In genomic region chr2:23485261-23485660, GRCh38 we compare ENCODE assay signal across 29 cellular contexts.
"Had no signal": no experiment of that assay in that cellular context is flagged by ENCODE, and none has a peak within 500 bp of the region (broad histone marks: within the 10 kb centered on the region; RNA-seq: fewer than 3 reads in every experiment).

No MANE protein-coding gene starts in this region.

- ATAC-seq: activated CD4-positive, alpha-beta T cell treated with anti-CD3 and anti-CD28 coated beads for 36 hours; activated CD8-positive, alpha-beta memory T cell treated with anti-CD3 and anti-CD28 coated beads, Interleukin-2, amount 10 ng/mL, durations not matched to agents 7 days and 5 days; activated CD8-positive, alpha-beta T cell treated with anti-CD3 and anti-CD28 coated beads, Interleukin-2, amount 10 ng/mL, durations not matched to agents 7 days and 5 days; activated naive CD4-positive, alpha-beta T cell treated with anti-CD3 and anti-CD28 coated beads, Interleukin-2, amount 50 U/mL, for 72 hours; gastroesophageal sphincter; T-helper 17 cell had no signal

- H3K27me3 Mint-ChIP-seq: activated B cell treated with CpG ODN at 0.5 μM for 24 hours; activated CD4-positive, alpha-beta memory T cell treated with anti-CD3 and anti-CD28 coated beads for 36 hours had no signal

- H3K9me3 Mint-ChIP-seq: activated B cell treated with CpG ODN at 0.5 μM for 24 hours; activated CD4-positive, alpha-beta memory T cell treated with anti-CD3 and anti-CD28 coated beads for 36 hours; activated CD4-positive, alpha-beta T cell treated with anti-CD3 and anti-CD28 coated beads, Interleukin-2, amount 10 ng/mL, durations not matched to agents 24 days and 14 days; activated naive CD4-positive, alpha-beta T cell treated with anti-CD3 and anti-CD28 coated beads for 36 hours; activated naive CD4-positive, alpha-beta T cell treated with anti-CD3 and anti-CD28 coated beads, Interleukin-2, amount 50 U/mL, for 72 hours; activated naive CD8-positive, alpha-beta T cell treated with anti-CD3 and anti-CD28 coated beads, Interleukin-2, amount 10 ng/mL, durations not matched to agents 7 days and 5 days; activated T-helper 1 cell treated with anti-CD3 and anti-CD28 coated beads, Interleukin-12 subunit alpha, Interleukin-12 subunit beta, Interleukin-2, Interleukin-4 antibody, amounts not matched to agents 30 ng/mL and 10 ng/mL and 1 ng/mL, durations not matched to agents 14 hours and 24 hours and 36 hours; activated T-helper 2 cell treated with anti-CD3 and anti-CD28 coated beads, Interferon-gamma antibody, Interleukin-2, Interleukin-4, amounts not matched to agents 10 μg/mL and 5 μg/mL and 100 μg/mL, durations not matched to agents 14 hours and 24 hours and 36 hours; T-helper 2 cell treated with Interferon-gamma antibody and Interleukin-4, amounts not matched to agents 5 μg/mL and 100 μg/mL, for 36 hours had no signal

- H3K27ac ChIP-seq: colonic mucosa, epithelial cell of prostate, esophagus squamous epithelium, gastroesophageal sphincter, WERI-Rb-1 had no signal

- H3K9me3 ChIP-seq: colonic mucosa, esophagus squamous epithelium, gastroesophageal sphincter had no signal

- H3K4me1 ChIP-seq: colonic mucosa had no signal

- H3K4me3 ChIP-seq: colonic mucosa, esophagus squamous epithelium, gastroesophageal sphincter had no signal

- H3K36me3 Mint-ChIP-seq: activated CD4-positive, alpha-beta memory T cell treated with anti-CD3 and anti-CD28 coated beads for 36 hours; activated CD8-positive, alpha-beta memory T cell treated with anti-CD3 and anti-CD28 coated beads, Interleukin-2, amount 10 ng/mL, durations not matched to agents 7 days and 5 days; activated naive CD4-positive, alpha-beta T cell treated with anti-CD3 and anti-CD28 coated beads, Interleukin-2, amount 50 U/mL, for 72 hours; activated naive CD8-positive, alpha-beta T cell treated with anti-CD3 and anti-CD28 coated beads, Interleukin-2, amount 10 ng/mL, durations not matched to agents 7 days and 5 days had no signal

- H3K27me3 ChIP-seq: colonic mucosa, esophagus squamous epithelium, gastroesophageal sphincter had no signal

- H3K27ac Mint-ChIP-seq: activated B cell treated with CpG ODN at 0.5 μM for 24 hours; activated CD4-positive, alpha-beta memory T cell treated with anti-CD3 and anti-CD28 coated beads for 36 hours; activated CD4-positive, alpha-beta T cell treated with anti-CD3 and anti-CD28 coated beads for 36 hours; activated CD4-positive, alpha-beta T cell treated with anti-CD3 and anti-CD28 coated beads, Interleukin-2, amount 10 ng/mL, durations not matched to agents 24 days and 14 days; activated CD8-positive, alpha-beta memory T cell treated with anti-CD3 and anti-CD28 coated beads, Interleukin-2, amount 10 ng/mL, durations not matched to agents 7 days and 5 days; activated CD8-positive, alpha-beta T cell treated with anti-CD3 and anti-CD28 coated beads, Interleukin-2, amount 10 ng/mL, durations not matched to agents 7 days and 5 days; activated naive CD4-positive, alpha-beta T cell treated with anti-CD3 and anti-CD28 coated beads for 36 hours; activated naive CD4-positive, alpha-beta T cell treated with anti-CD3 and anti-CD28 coated beads, Interleukin-2, amount 50 U/mL, for 72 hours; activated naive CD8-positive, alpha-beta T cell treated with anti-CD3 and anti-CD28 coated beads, Interleukin-2, amount 10 ng/mL, durations not matched to agents 7 days and 5 days; activated T-helper 1 cell treated with anti-CD3 and anti-CD28 coated beads, Interleukin-12 subunit alpha, Interleukin-12 subunit beta, Interleukin-2, Interleukin-4 antibody, amounts not matched to agents 30 ng/mL and 10 ng/mL and 1 ng/mL, durations not matched to agents 14 hours and 24 hours and 36 hours; activated T-helper 2 cell treated with anti-CD3 and anti-CD28 coated beads, Interferon-gamma antibody, Interleukin-2, Interleukin-4, amounts not matched to agents 10 μg/mL and 5 μg/mL and 100 μg/mL, durations not matched to agents 14 hours and 24 hours and 36 hours; T-helper 17 cell; T-helper 2 cell treated with Interferon-gamma antibody and Interleukin-4, amounts not matched to agents 5 μg/mL and 100 μg/mL, for 36 hours had no signal

- H3K36me3 ChIP-seq: colonic mucosa, esophagus squamous epithelium, WERI-Rb-1 had no signal

- DNase-seq: activated B cell treated with CpG ODN at 0.5 μM for 24 hours; activated CD4-positive, alpha-beta memory T cell treated with anti-CD3 and anti-CD28 coated beads for 36 hours; activated CD4-positive, alpha-beta T cell treated with anti-CD3 and anti-CD28 coated beads for 36 hours; activated CD4-positive, alpha-beta T cell treated with anti-CD3 and anti-CD28 coated beads, Interleukin-2, amount 10 ng/mL, durations not matched to agents 24 days and 14 days; activated CD4-positive, CD25-positive, alpha-beta regulatory T cell treated with anti-CD3 and anti-CD28 coated beads, Interleukin-2, amount 50 U/mL, for 72 hours; activated CD8-positive, alpha-beta memory T cell treated with anti-CD3 and anti-CD28 coated beads, Interleukin-2, amount 10 ng/mL, durations not matched to agents 7 days and 5 days; activated CD8-positive, alpha-beta memory T cell treated with anti-CD3 and anti-CD28 coated beads, Interleukin-2, amount 50 U/mL, for 4 hours; activated CD8-positive, alpha-beta T cell treated with anti-CD3 and anti-CD28 coated beads, Interleukin-2, amount 10 ng/mL, durations not matched to agents 7 days and 5 days; activated effector memory CD4-positive, alpha-beta T cell treated with anti-CD3 and anti-CD28 coated beads, Interleukin-2, amount 50 U/mL, for 16 hours; activated naive CD4-positive, alpha-beta T cell treated with anti-CD3 and anti-CD28 coated beads for 36 hours; activated naive CD8-positive, alpha-beta T cell treated with anti-CD3 and anti-CD28 coated beads, Interleukin-2, amount 10 ng/mL, durations not matched to agents 7 days and 5 days; activated T-cell treated with anti-CD3 and anti-CD28 coated beads, Interleukin-2, amount 50 U/mL, for 1 hour; activated T-cell treated with anti-CD3 and anti-CD28 coated beads, Interleukin-2, amount 50 U/mL, for 48 hours; amniotic stem cell; anterior cingulate cortex; colonic mucosa; effector CD8-positive, alpha-beta T cell; esophagus squamous epithelium; foreskin melanocyte; T-helper 1 cell; T-helper 17 cell; T1000; WERI-Rb-1 had no signal

- H3K4me3 Mint-ChIP-seq: activated B cell treated with CpG ODN at 0.5 μM for 24 hours; activated CD4-positive, alpha-beta memory T cell treated with anti-CD3 and anti-CD28 coated beads for 36 hours; activated CD4-positive, alpha-beta T cell treated with anti-CD3 and anti-CD28 coated beads for 36 hours; activated CD4-positive, alpha-beta T cell treated with anti-CD3 and anti-CD28 coated beads, Interleukin-2, amount 10 ng/mL, durations not matched to agents 24 days and 14 days; activated CD8-positive, alpha-beta memory T cell treated with anti-CD3 and anti-CD28 coated beads, Interleukin-2, amount 10 ng/mL, durations not matched to agents 7 days and 5 days; activated CD8-positive, alpha-beta T cell treated with anti-CD3 and anti-CD28 coated beads, Interleukin-2, amount 10 ng/mL, durations not matched to agents 7 days and 5 days; activated naive CD4-positive, alpha-beta T cell treated with anti-CD3 and anti-CD28 coated beads for 36 hours; activated naive CD8-positive, alpha-beta T cell treated with anti-CD3 and anti-CD28 coated beads, Interleukin-2, amount 10 ng/mL, durations not matched to agents 7 days and 5 days; activated T-helper 1 cell treated with anti-CD3 and anti-CD28 coated beads, Interleukin-12 subunit alpha, Interleukin-12 subunit beta, Interleukin-2, Interleukin-4 antibody, amounts not matched to agents 30 ng/mL and 10 ng/mL and 1 ng/mL, durations not matched to agents 14 hours and 24 hours and 36 hours; T-helper 17 cell; T-helper 2 cell treated with Interferon-gamma antibody and Interleukin-4, amounts not matched to agents 5 μg/mL and 100 μg/mL, for 36 hours had no signal
